ENCODE assay signal across 7 cellular contexts in genomic region chr14:101823511-101824120, GRCh38.
DNase-seq lines count a peak whose midpoint lies in the region; ATAC-seq lines count a peak whose summit lies in the region.

No MANE protein-coding gene starts in this region.

- no peak overlapping the region for H2AFZ ChIP-seq in Karpas-422 (ENCODE audit: low read length)

- H4K20me1 ChIP-seq in Karpas-422 (ENCODE audit: insufficient read depth, low read depth, low read length), result 0 out of 2 replicates have a peak, but pooled peaks cover 4% of the 10 kb centered on the region

- H3K4me1 Mint-ChIP-seq in activated naive CD4-positive, alpha-beta T cell treated with anti-CD3 and anti-CD28 coated beads, Interleukin-2, amount 50 U/mL, for 24 hours, result peaks cover 76% of the 10 kb centered on the region

- peak overlapping the region; percentile 77 for H3K4me2 ChIP-seq in Karpas-422 (ENCODE audit: low read depth, low read length, poor library complexity, severe bottlenecking)

- peaks cover 97% of the 10 kb centered on the region for H3K79me2 ChIP-seq in Karpas-422 (ENCODE audit: low read length)

- peaks cover 86% of the 10 kb centered on the region for H3K4me1 ChIP-seq in Karpas-422 (ENCODE audit: low read length)
- H3K4me1 ChIP-seq in mononuclear cell (ENCODE audit: insufficient read depth, low read length), result peaks cover 73% of the 10 kb centered on the region
- peaks cover 25% of the 10 kb centered on the region for H3K4me1 ChIP-seq in stomach smooth muscle (ENCODE audit: control insufficient read depth, insufficient read depth, low read length)

- H3K27me3 ChIP-seq in Karpas-422 (ENCODE audit: low read length), result no peaks in the 10 kb centered on the region
- H3K27me3 ChIP-seq in mononuclear cell (ENCODE audit: insufficient read depth, low read length), result no peaks in the 10 kb centered on the region
- no peaks in the 10 kb centered on the region for H3K27me3 ChIP-seq in stomach smooth muscle (ENCODE audit: control insufficient read depth in 1 of 2, insufficient read depth in 2 of 2, low read length in 2 of 2)

- H3K9me3 ChIP-seq in Karpas-422 (ENCODE audit: low read length) (no peaks in the 10 kb centered on the region), mononuclear cell (ENCODE audit: low read depth, low read length) (no peaks in the 10 kb centered on the region), stomach smooth muscle (ENCODE audit: control insufficient read depth in 2 of 2, low read length in 2 of 2) (no peaks in the 10 kb centered on the region)

- H3K27ac Mint-ChIP-seq in activated naive CD4-positive, alpha-beta T cell treated with anti-CD3 and anti-CD28 coated beads, Interleukin-2, amount 50 U/mL, for 24 hours, result peak overlapping the region; percentile 98

- H3K36me3 ChIP-seq in Karpas-422 (ENCODE audit: insufficient read depth, low read length) (peaks cover 20% of the 10 kb centered on the region), stomach smooth muscle (ENCODE audit: control insufficient read depth in 2 of 2, insufficient read depth in 2 of 2, low read length in 2 of 2) (peaks cover 0 to 9% of the 10 kb centered on the region in 2 donors)

- H3K27me3 Mint-ChIP-seq in activated naive CD4-positive, alpha-beta T cell treated with anti-CD3 and anti-CD28 coated beads, Interleukin-2, amount 50 U/mL, for 24 hours, result no peaks in the 10 kb centered on the region

- no peaks in the 10 kb centered on the region for H3K9me2 ChIP-seq in Karpas-422 (replicated peaks; ENCODE audit: insufficient read depth, low read length)

- H3K27ac ChIP-seq in Karpas-422 (ENCODE audit: low read length) (peak overlapping the region; percentile 94), stomach smooth muscle (ENCODE audit: low read length) (peak overlapping the region; percentile 95)

- DNase-seq in Karpas-422, result peak; percentile 59
- no peak for DNase-seq in NCI-H1930 (lab: John Stamatoyannopoulos, UW)
- no peak for DNase-seq in DMS53 treated with DMSO at 0.1 percent for 48 hours (lab: John Stamatoyannopoulos, UW; ENCODE audit: unreplicated experiment)

- ATAC-seq in GM21381 (IDR thresholded peaks at IDR 0.05; ENCODE audit: unreplicated experiment), result peak; percentile 54

- H3K9ac ChIP-seq in Karpas-422 (ENCODE audit: low read length) (peak overlapping the region; percentile 71), stomach smooth muscle (ENCODE audit: low read length in 2 of 2) (peak overlapping the region; percentile 37 to 58)

- H3K4me3 ChIP-seq in Karpas-422 (ENCODE audit: low read length) (peak overlapping the region; percentile 59), mononuclear cell (ENCODE audit: low read length) (peak overlapping the region; percentile 35), stomach smooth muscle (ENCODE audit: low read length in 2 of 2) (peak overlapping the region; percentile 58 to 63)

- H3K9me3 Mint-ChIP-seq in activated naive CD4-positive, alpha-beta T cell treated with anti-CD3 and anti-CD28 coated beads, Interleukin-2, amount 50 U/mL, for 24 hours, result no peaks in the 10 kb centered on the region

- H3K4me3 Mint-ChIP-seq in activated naive CD4-positive, alpha-beta T cell treated with anti-CD3 and anti-CD28 coated beads, Interleukin-2, amount 50 U/mL, for 24 hours, result peak overlapping the region; percentile 82

- peaks cover 17% of the 10 kb centered on the region for H3K36me3 Mint-ChIP-seq in activated naive CD4-positive, alpha-beta T cell treated with anti-CD3 and anti-CD28 coated beads, Interleukin-2, amount 50 U/mL, for 24 hours
